Comparison of ENCODE assay signal across 1 cellular context in the genomic region with DNA sequence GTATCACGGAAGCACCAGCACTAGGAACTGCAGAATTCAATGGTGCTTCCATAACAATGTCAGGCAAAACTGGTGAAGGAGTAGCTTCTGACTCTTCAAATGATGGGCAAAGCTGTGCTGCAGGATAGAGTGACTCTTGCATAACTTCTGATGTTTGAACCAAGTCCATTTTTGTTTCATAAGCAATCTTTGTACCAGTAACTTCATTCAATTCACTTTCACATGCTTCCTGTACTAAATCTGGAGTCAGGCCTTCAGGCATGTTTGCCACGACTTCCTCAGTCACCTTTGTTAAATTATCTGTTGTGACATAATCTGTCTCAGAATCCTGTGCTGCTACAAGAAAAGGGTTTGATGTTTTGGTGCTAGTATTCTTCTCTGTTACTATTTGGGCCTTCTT.
TF ChIP-seq lines count a peak whose summit lies in the region.

No MANE protein-coding gene starts in this region.

TF ChIP-seq in HepG2, 621 proteins besides CTCF, POLR2A, EP300 and RAD21 (continued from another document):
- TF ChIP-seq, protein P1, sequence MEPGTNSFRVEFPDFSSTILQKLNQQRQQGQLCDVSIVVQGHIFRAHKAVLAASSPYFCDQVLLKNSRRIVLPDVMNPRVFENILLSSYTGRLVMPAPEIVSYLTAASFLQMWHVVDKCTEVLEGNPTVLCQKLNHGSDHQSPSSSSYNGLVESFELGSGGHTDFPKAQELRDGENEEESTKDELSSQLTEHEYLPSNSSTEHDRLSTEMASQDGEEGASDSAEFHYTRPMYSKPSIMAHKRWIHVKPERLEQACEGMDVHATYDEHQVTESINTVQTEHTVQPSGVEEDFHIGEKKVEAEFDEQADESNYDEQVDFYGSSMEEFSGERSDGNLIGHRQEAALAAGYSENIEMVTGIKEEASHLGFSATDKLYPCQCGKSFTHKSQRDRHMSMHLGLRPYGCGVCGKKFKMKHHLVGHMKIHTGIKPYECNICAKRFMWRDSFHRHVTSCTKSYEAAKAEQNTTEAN (CRISPR knock-in tag; conservative IDR thresholded peaks at IDR 0.05), result 0 out of 2 replicates have a peak, but pooled peaks have one; percentile 35
- TF ChIP-seq ASH2L (IDR thresholded peaks at IDR 0.05; ENCODE audit: insufficient read length, low read depth, low read length) (peak; percentile 40), CBX1 (IDR thresholded peaks at IDR 0.05; ENCODE audit: low read depth) (no peak), TCF7 (IDR thresholded peaks at IDR 0.05; ENCODE audit: low read depth) (0 out of 2 replicates have a peak, but pooled peaks have one; percentile 28), TGIF2 (CRISPR knock-in tag; IDR thresholded peaks at IDR 0.05) (peak; percentile 60)
- TF ChIP-seq, protein P2, sequence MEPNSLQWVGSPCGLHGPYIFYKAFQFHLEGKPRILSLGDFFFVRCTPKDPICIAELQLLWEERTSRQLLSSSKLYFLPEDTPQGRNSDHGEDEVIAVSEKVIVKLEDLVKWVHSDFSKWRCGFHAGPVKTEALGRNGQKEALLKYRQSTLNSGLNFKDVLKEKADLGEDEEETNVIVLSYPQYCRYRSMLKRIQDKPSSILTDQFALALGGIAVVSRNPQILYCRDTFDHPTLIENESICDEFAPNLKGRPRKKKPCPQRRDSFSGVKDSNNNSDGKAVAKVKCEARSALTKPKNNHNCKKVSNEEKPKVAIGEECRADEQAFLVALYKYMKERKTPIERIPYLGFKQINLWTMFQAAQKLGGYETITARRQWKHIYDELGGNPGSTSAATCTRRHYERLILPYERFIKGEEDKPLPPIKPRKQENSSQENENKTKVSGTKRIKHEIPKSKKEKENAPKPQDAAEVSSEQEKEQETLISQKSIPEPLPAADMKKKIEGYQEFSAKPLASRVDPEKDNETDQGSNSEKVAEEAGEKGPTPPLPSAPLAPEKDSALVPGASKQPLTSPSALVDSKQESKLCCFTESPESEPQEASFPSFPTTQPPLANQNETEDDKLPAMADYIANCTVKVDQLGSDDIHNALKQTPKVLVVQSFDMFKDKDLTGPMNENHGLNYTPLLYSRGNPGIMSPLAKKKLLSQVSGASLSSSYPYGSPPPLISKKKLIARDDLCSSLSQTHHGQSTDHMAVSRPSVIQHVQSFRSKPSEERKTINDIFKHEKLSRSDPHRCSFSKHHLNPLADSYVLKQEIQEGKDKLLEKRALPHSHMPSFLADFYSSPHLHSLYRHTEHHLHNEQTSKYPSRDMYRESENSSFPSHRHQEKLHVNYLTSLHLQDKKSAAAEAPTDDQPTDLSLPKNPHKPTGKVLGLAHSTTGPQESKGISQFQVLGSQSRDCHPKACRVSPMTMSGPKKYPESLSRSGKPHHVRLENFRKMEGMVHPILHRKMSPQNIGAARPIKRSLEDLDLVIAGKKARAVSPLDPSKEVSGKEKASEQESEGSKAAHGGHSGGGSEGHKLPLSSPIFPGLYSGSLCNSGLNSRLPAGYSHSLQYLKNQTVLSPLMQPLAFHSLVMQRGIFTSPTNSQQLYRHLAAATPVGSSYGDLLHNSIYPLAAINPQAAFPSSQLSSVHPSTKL (CRISPR knock-in tag; IDR thresholded peaks at IDR 0.05), result peak; percentile 96
TF ChIP-seq in HepG2: peak in this region for 112.
